19 cellular contexts compared by ENCODE assay signal in the genomic region with DNA sequence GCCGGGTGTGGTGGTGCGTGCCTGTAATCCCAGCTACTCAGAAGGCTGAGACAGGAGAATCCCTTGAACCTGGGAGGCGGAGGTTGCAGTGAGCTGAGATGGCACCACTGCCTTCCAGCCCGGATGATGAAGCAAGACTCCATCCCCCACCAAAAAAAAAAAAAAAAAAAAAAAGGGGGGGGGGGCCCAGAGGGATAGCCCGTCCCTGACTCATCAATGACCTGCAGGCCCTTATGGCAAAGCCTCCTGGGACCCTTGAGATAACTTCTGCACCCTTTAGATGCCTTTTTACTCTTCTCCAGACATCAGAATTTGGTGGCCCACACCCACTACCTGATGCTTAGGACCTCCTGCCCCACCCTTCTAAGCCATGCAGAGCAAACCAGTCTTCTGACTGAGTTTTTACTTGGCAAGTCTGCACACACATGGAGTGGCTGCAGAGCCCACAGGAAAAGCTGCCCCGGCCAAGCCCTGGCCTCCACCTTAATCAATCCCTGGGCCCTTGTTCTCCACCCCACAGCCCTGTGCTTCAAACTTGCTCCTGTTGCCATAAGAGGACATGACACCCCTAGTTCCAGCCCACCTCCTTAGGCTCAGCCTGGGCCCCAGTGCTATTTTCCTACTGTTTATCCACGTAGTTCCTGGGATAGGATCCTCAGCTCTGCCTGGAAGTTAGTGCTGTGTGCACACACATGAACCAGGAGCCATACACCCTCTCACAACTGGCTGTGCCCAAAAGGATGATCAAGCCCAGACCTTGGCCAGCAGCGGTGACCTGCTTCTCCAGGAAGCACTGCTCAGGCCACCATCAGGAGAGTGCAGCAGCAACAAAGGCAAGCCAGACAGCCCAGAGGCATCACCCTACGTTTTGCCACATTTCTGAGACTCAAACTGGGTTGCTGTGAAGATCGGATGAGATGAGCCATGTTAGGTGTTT. TPM values are rescaled to one million over a fixed set of nuclear protein-coding genes. Genes with fewer than 3 reads are reported as not detected.
A peak's percentile ranks its signal among the peaks of the same experiment; 100 is the strongest.
DNase-seq lines count a peak whose midpoint lies in the region; ATAC-seq and TF ChIP-seq lines count a peak whose summit lies in the region.
"Had no signal": no experiment of that assay in that cellular context is flagged by ENCODE, and none has a peak within 500 bp of the region (broad histone marks: within the 10 kb centered on the region; RNA-seq: fewer than 3 reads in every experiment).

No MANE protein-coding gene starts in this region.

- intact Hi-C loops in CD4-positive, alpha-beta T cell (cut with DNase I, micrococcal nuclease) = no loop called here

- peaks cover 64% of the 10 kb centered on the region for H4K20me1 ChIP-seq in Loucy (ENCODE audit: insufficient read depth, low read length, poor library complexity, severe bottlenecking)

- H3K4me1 ChIP-seq in Loucy (ENCODE audit: insufficient read depth, low read length, poor library complexity, severe bottlenecking) (peaks cover 17% of the 10 kb centered on the region), neutrophil (ENCODE audit: control insufficient read depth in 1 of 2, insufficient read depth in 1 of 2, low read depth in 1 of 2, low read length in 1 of 2) (peaks cover 52 to 60% of the 10 kb centered on the region in 2 experiments)
- peaks cover 53% of the 10 kb centered on the region for H3K4me1 ChIP-seq in effector memory CD4-positive, alpha-beta T cell (ENCODE audit: control insufficient read depth, insufficient read depth, low read length, poor library complexity, severe bottlenecking)

- no peaks in the 10 kb centered on the region for H3K9me2 ChIP-seq in Loucy (replicated peaks; ENCODE audit: low read depth, low read length)

- peaks cover 85% of the 10 kb centered on the region for H3K4me1 Mint-ChIP-seq in CD4-positive, alpha-beta T cell (ENCODE audit: low read depth)

- H3K4me3 Mint-ChIP-seq in CD4-positive, alpha-beta T cell = peak overlapping the region; percentile 54

- H3K9ac ChIP-seq in Loucy (ENCODE audit: low read depth, low read length, poor library complexity, severe bottlenecking) = no peak overlapping the region

- ATAC-seq in CD4-positive, alpha-beta T cell (ENCODE audit: poor library complexity) = no peak
- ATAC-seq in GM19452 (IDR thresholded peaks at IDR 0.05; ENCODE audit: unreplicated experiment) = no peak
- ATAC-seq: activated CD4-positive, CD25-positive, alpha-beta regulatory T cell treated with anti-CD3 and anti-CD28 coated beads, Interleukin-2, amount 50 U/mL, for 24 hours had no signal

- H3K4me3 ChIP-seq in Loucy (ENCODE audit: low read length, poor library complexity, severe bottlenecking) = no peak overlapping the region
- no peak overlapping the region for H3K4me3 ChIP-seq in effector memory CD4-positive, alpha-beta T cell (ENCODE audit: insufficient read depth, low read depth, low read length, poor library complexity, severe bottlenecking)
- no peak overlapping the region for H3K4me3 ChIP-seq in neutrophil (ENCODE audit: low read depth in 1 of 2, low read length in 1 of 2)
- H3K4me3 ChIP-seq: SK-N-MC, vagina had no signal

- H3K9me3 Mint-ChIP-seq in CD4-positive, alpha-beta T cell = no peaks in the 10 kb centered on the region

- H3K27ac Mint-ChIP-seq in CD4-positive, alpha-beta T cell = peak overlapping the region; percentile 75

- no peak for TF ChIP-seq CTCF in CD4-positive, alpha-beta T cell (IDR thresholded peaks at IDR 0.05)
- TF ChIP-seq CTCF in Loucy (conservative IDR thresholded peaks at IDR 0.05; ENCODE audit: low read length) (no peak), neutrophil (IDR thresholded peaks at IDR 0.05) (no peak)

- H3K4me2 ChIP-seq in Loucy (ENCODE audit: low read depth, low read length, poor library complexity, severe bottlenecking) = peak overlapping the region; percentile 93

- H3K36me3 ChIP-seq in Loucy (ENCODE audit: insufficient read depth, low read length) (peaks cover 5% of the 10 kb centered on the region; the same call in 1 of the 2 replicates), neutrophil (peaks cover 40% of the 10 kb centered on the region)
- peaks cover 39% of the 10 kb centered on the region for H3K36me3 ChIP-seq in effector memory CD4-positive, alpha-beta T cell (ENCODE audit: control insufficient read depth, insufficient read depth, low read length)

- no peak for DNase-seq in CD4-positive, alpha-beta T cell
- DNase-seq in effector memory CD4-positive, alpha-beta T cell = no peak
- DNase-seq in HuH-7.5 (ENCODE audit: low spot score) = no peak
- no peak for DNase-seq in cerebellar nuclear complex (lab: John Stamatoyannopoulos, UW)
- no peak for DNase-seq in hippocampal formation (lab: John Stamatoyannopoulos, UW)
- DNase-seq: activated effector memory CD4-positive, alpha-beta T cell treated with Interleukin-2 at 50 U/mL for 16 hours; kidney; NCI-H1092 treated with DMSO at 0.1 percent for 48 hours; NCI-H2227 treated with DMSO at 0.1 percent for 48 hours had no signal

- CTCF ChIA-PET in CD4-positive, alpha-beta T cell (lab: Charles Lee) = no interaction called here

- peak overlapping the region; percentile 44 for H3K27ac ChIP-seq in CD4-positive, alpha-beta T cell (ENCODE audit: low read depth, low read length)
- peak overlapping the region; percentile 46 for H3K27ac ChIP-seq in effector memory CD4-positive, alpha-beta T cell (ENCODE audit: insufficient read depth, low read length, poor library complexity, severe bottlenecking)
- peak overlapping the region; percentile 44 for H3K27ac ChIP-seq in neutrophil
- H3K27ac ChIP-seq: C4-2B, SK-N-MC, vagina had no signal

- no peaks in the 10 kb centered on the region for H3K27me3 Mint-ChIP-seq in CD4-positive, alpha-beta T cell

- H3K36me3 Mint-ChIP-seq in CD4-positive, alpha-beta T cell (ENCODE audit: low read depth) = peaks cover 84% of the 10 kb centered on the region

- no peaks in the 10 kb centered on the region for H3F3A ChIP-seq in Loucy (ENCODE audit: low read depth)

- H3K27me3 ChIP-seq in CD4-positive, alpha-beta T cell (ENCODE audit: control insufficient read depth, insufficient read depth, low read length) = no peaks in the 10 kb centered on the region
- no peaks in the 10 kb centered on the region for H3K27me3 ChIP-seq in Loucy (ENCODE audit: insufficient read depth, low read length, poor library complexity, severe bottlenecking)
- H3K27me3 ChIP-seq in effector memory CD4-positive, alpha-beta T cell (replicated peaks; ENCODE audit: control insufficient read depth, insufficient read depth, low read length, poor library complexity, severe bottlenecking) = no peaks in the 10 kb centered on the region
- no peaks in the 10 kb centered on the region for H3K27me3 ChIP-seq in neutrophil
- H3K27me3 ChIP-seq: vagina had no signal

- H3K79me2 ChIP-seq in Loucy (ENCODE audit: insufficient read depth, low read length) = peaks cover 82% of the 10 kb centered on the region

- POLR2A ChIA-PET in CD4-positive, alpha-beta T cell (lab: Charles Lee) = interaction anchor here (1.9 kb wide), 1 partner anchor 13 kb away, joined by 5 read pairs; no protein-coding TSS in a partner anchor

- H3K9me3 ChIP-seq in CD4-positive, alpha-beta T cell (ENCODE audit: control insufficient read depth, low read length) = no peaks in the 10 kb centered on the region
- H3K9me3 ChIP-seq in Loucy (ENCODE audit: insufficient read depth, low read depth, low read length) = no peaks in the 10 kb centered on the region
- no peaks in the 10 kb centered on the region for H3K9me3 ChIP-seq in effector memory CD4-positive, alpha-beta T cell (ENCODE audit: control insufficient read depth, low read length)
- H3K9me3 ChIP-seq in neutrophil = no peaks in the 10 kb centered on the region
- H3K9me3 ChIP-seq: vagina had no signal

- no peak overlapping the region for H2AFZ ChIP-seq in Loucy (ENCODE audit: low read length)

RNA-seq across cellular contexts. Expression of a gene that starts 5.1 kb away (rescaled TPM):
- total RNA-seq in CD4-positive, alpha-beta T cell = 10 to 100 TPM; 49.0 to 60.2 TPM

RNA-seq across cellular contexts. Expression of a gene that starts 57.7 kb away (rescaled TPM):
- total RNA-seq in CD4-positive, alpha-beta T cell = not detected
- total RNA-seq: cardiac septum, endothelial cell of umbilical vein, kidney, mucosa of gallbladder, vagina had no signal
